25 cellular contexts compared by ENCODE assay signal in genomic region chr15:28952666-28953491, GRCh38.
DNase-seq lines count a peak whose midpoint lies in the region; ATAC-seq and TF ChIP-seq lines count a peak whose summit lies in the region.
"Had no signal": no experiment of that assay in that cellular context is flagged by ENCODE, and none has a peak within 500 bp of the region (broad histone marks: within the 10 kb centered on the region; RNA-seq: fewer than 3 reads in every experiment).

No MANE protein-coding gene starts in this region.

- DNase-seq in CD4-positive, alpha-beta T cell = no peak
- DNase-seq in T-helper 17 cell (no peak), colonic mucosa (no peak), NOMO-1 treated with DMSO at 0.1 percent for 48 hours (lab: John Stamatoyannopoulos, UW; ENCODE audit: unreplicated experiment) (no peak), T-helper 2 cell (no peak)
- no peak for DNase-seq in naive thymus-derived CD4-positive, alpha-beta T cell
- DNase-seq: activated CD4-positive, alpha-beta T cell treated with anti-CD3 and anti-CD28 coated beads, Interleukin-2, amount 50 U/mL, for 1 hour; activated effector memory CD4-positive, alpha-beta T cell treated with anti-CD3 and anti-CD28 coated beads, Interleukin-2, amount 50 U/mL, for 16 hours; dermis blood vessel endothelial cell; HFFc6; Kasumi-1; left colon; NCI-H1092; psoas muscle; SHP77 treated with DMSO at 0.1 percent for 48 hours; stimulated activated CD4-positive, alpha-beta T cell treated with anti-CD3 and anti-CD28 coated beads, Interleukin-2, amount 100 ng/mL, for 24 hours; testis had no signal

- H3K36me3 Mint-ChIP-seq in CD4-positive, alpha-beta T cell (ENCODE audit: low read depth) = peaks cover 20% of the 10 kb centered on the region
- H3K36me3 Mint-ChIP-seq in T-helper 17 cell (ENCODE audit: low read depth) = no peaks in the 10 kb centered on the region
- H3K36me3 Mint-ChIP-seq in naive thymus-derived CD4-positive, alpha-beta T cell = peaks cover 0 to 13% (median 0%) of the 10 kb centered on the region in 5 donors
- H3K36me3 Mint-ChIP-seq: mesothelial cell of epicardium; stimulated activated effector memory CD8-positive, alpha-beta T cell treated with anti-CD3 and anti-CD28 coated beads, Interleukin-12 subunit alpha, Interleukin-12 subunit beta, amount 100 ng/mL, for 72 hours had no signal

- peak overlapping the region; percentile 83 for H3K27ac Mint-ChIP-seq in CD4-positive, alpha-beta T cell
- H3K27ac Mint-ChIP-seq in T-helper 17 cell = peak overlapping the region; percentile 59
- H3K27ac Mint-ChIP-seq in naive thymus-derived CD4-positive, alpha-beta T cell = peak overlapping the region in 8 of 9 donors; percentile 46 to 89 (median 84)
- H3K27ac Mint-ChIP-seq: HFFc6; mesothelial cell of epicardium; stimulated activated effector memory CD8-positive, alpha-beta T cell treated with anti-CD3 and anti-CD28 coated beads, Interleukin-12 subunit alpha, Interleukin-12 subunit beta, amount 100 ng/mL, for 72 hours had no signal

- H3K4me1 ChIP-seq in naive thymus-derived CD4-positive, alpha-beta T cell (ENCODE audit: control insufficient read depth in 2 of 2, insufficient read depth in 2 of 2, low read length in 2 of 2) = peaks cover 30 to 61% of the 10 kb centered on the region in 2 donors
- H3K4me1 ChIP-seq in colonic mucosa = no peaks in the 10 kb centered on the region
- H3K4me1 ChIP-seq: breast epithelium, psoas muscle, testis had no signal

- H3K27ac ChIP-seq in CD4-positive, alpha-beta T cell (ENCODE audit: low read depth, low read length) = no peak overlapping the region
- H3K27ac ChIP-seq in KOPT-K1 (ENCODE audit: low read depth, low read length, poor library complexity, severe bottlenecking) (peak overlapping the region; percentile 94), colonic mucosa (no peak overlapping the region)
- H3K27ac ChIP-seq in naive thymus-derived CD4-positive, alpha-beta T cell (ENCODE audit: low read depth, low read length) = no peak overlapping the region
- H3K27ac ChIP-seq: breast epithelium, C4-2B, psoas muscle, skin epidermis, testis, VCaP had no signal

- H3K4me3 Mint-ChIP-seq in CD4-positive, alpha-beta T cell = peak overlapping the region; percentile 25
- no peak overlapping the region for H3K4me3 Mint-ChIP-seq in T-helper 17 cell
- H3K4me3 Mint-ChIP-seq in naive thymus-derived CD4-positive, alpha-beta T cell = peak overlapping the region in 5 of 10 donors; percentile 49 to 84 (median 73)
- H3K4me3 Mint-ChIP-seq: HFFc6; mesothelial cell of epicardium; stimulated activated effector memory CD8-positive, alpha-beta T cell treated with anti-CD3 and anti-CD28 coated beads, Interleukin-12 subunit alpha, Interleukin-12 subunit beta, amount 100 ng/mL, for 72 hours had no signal

- H3K9me3 ChIP-seq in CD4-positive, alpha-beta T cell (ENCODE audit: control insufficient read depth, low read length) = no peaks in the 10 kb centered on the region
- H3K9me3 ChIP-seq in KOPT-K1 (ENCODE audit: insufficient read depth, low read length, poor library complexity, severe bottlenecking) (no peaks in the 10 kb centered on the region), T-helper 17 cell (ENCODE audit: control insufficient read depth, low read length, poor library complexity, severe bottlenecking) (no peaks in the 10 kb centered on the region), colonic mucosa (no peaks in the 10 kb centered on the region)
- H3K9me3 ChIP-seq in naive thymus-derived CD4-positive, alpha-beta T cell (ENCODE audit: control insufficient read depth in 2 of 3, low read length in 3 of 3) = no peaks in the 10 kb centered on the region
- H3K9me3 ChIP-seq: breast epithelium, psoas muscle, testis had no signal

- peaks cover 80% of the 10 kb centered on the region for H3K4me1 Mint-ChIP-seq in CD4-positive, alpha-beta T cell (ENCODE audit: low read depth)
- H3K4me1 Mint-ChIP-seq in T-helper 17 cell = peaks cover 51% of the 10 kb centered on the region
- H3K4me1 Mint-ChIP-seq in naive thymus-derived CD4-positive, alpha-beta T cell = peaks cover 23 to 90% (median 81%) of the 10 kb centered on the region in 7 donors

- POLR2A ChIA-PET in CD4-positive, alpha-beta T cell (lab: Charles Lee) = interaction anchor here (1.3 kb wide), 2 partner anchors 16 to 19 kb away, joined by 3 to 4 read pairs; no protein-coding TSS in a partner anchor
- POLR2A ChIA-PET in naive thymus-derived CD4-positive, alpha-beta T cell (lab: Charles Lee) = no interaction called here

- intact Hi-C loops in CD4-positive, alpha-beta T cell (cut with DNase I, micrococcal nuclease) = no loop called here
- intact Hi-C loops in naive thymus-derived CD4-positive, alpha-beta T cell (cut with micrococcal nuclease) = no loop called here
- intact Hi-C loops in colonic mucosa (cut with DNase I) = no loop called here

- H3K4me3 ChIP-seq in naive thymus-derived CD4-positive, alpha-beta T cell (ENCODE audit: low read length) = no peak overlapping the region
- H3K4me3 ChIP-seq in colonic mucosa = no peak overlapping the region
- H3K4me3 ChIP-seq: breast epithelium, psoas muscle, skin epidermis, testis had no signal

- H3K36me3 ChIP-seq in KOPT-K1 (ENCODE audit: insufficient read depth, low read length) (no peaks in the 10 kb centered on the region), colonic mucosa (no peaks in the 10 kb centered on the region)
- H3K36me3 ChIP-seq in naive thymus-derived CD4-positive, alpha-beta T cell (ENCODE audit: control insufficient read depth in 2 of 3, insufficient read depth in 3 of 3, low read length in 3 of 3) = no peaks in the 10 kb centered on the region
- H3K36me3 ChIP-seq: breast epithelium had no signal

- ATAC-seq in CD4-positive, alpha-beta T cell (ENCODE audit: poor library complexity) = no peak
- ATAC-seq in T-helper 17 cell (no peak), GM19328 (IDR thresholded peaks at IDR 0.05; ENCODE audit: unreplicated experiment) (no peak)
- ATAC-seq in naive thymus-derived CD4-positive, alpha-beta T cell = no peak
- ATAC-seq: left colon; psoas muscle; stimulated activated effector memory CD8-positive, alpha-beta T cell treated with anti-CD3 and anti-CD28 coated beads, Interleukin-12 subunit alpha, Interleukin-12 subunit beta, amount 100 ng/mL, for 72 hours had no signal

- no peaks in the 10 kb centered on the region for H3K9me3 Mint-ChIP-seq in CD4-positive, alpha-beta T cell
- no peaks in the 10 kb centered on the region for H3K9me3 Mint-ChIP-seq in naive thymus-derived CD4-positive, alpha-beta T cell
- H3K9me3 Mint-ChIP-seq: mesothelial cell of epicardium; stimulated activated effector memory CD8-positive, alpha-beta T cell treated with anti-CD3 and anti-CD28 coated beads, Interleukin-12 subunit alpha, Interleukin-12 subunit beta, amount 100 ng/mL, for 72 hours had no signal

- CTCF ChIA-PET in CD4-positive, alpha-beta T cell (lab: Charles Lee) = no interaction called here
- CTCF ChIA-PET in naive thymus-derived CD4-positive, alpha-beta T cell (lab: Charles Lee) = no interaction called here

- no peaks in the 10 kb centered on the region for H3K27me3 ChIP-seq in CD4-positive, alpha-beta T cell (ENCODE audit: control insufficient read depth, insufficient read depth, low read length)
- no peaks in the 10 kb centered on the region for H3K27me3 ChIP-seq in naive thymus-derived CD4-positive, alpha-beta T cell (ENCODE audit: control insufficient read depth in 2 of 2, insufficient read depth in 2 of 2, low read length in 2 of 2)
- H3K27me3 ChIP-seq in colonic mucosa = no peaks in the 10 kb centered on the region
- H3K27me3 ChIP-seq: breast epithelium, testis had no signal

- no peaks in the 10 kb centered on the region for H3K27me3 Mint-ChIP-seq in CD4-positive, alpha-beta T cell
- H3K27me3 Mint-ChIP-seq in T-helper 17 cell = no peaks in the 10 kb centered on the region
- H3K27me3 Mint-ChIP-seq in naive thymus-derived CD4-positive, alpha-beta T cell = peaks cover 0 to 6% (median 0%) of the 10 kb centered on the region in 5 donors

- no peak overlapping the region for H3K9ac ChIP-seq in colonic mucosa (ENCODE audit: low read depth in 2 of 2, low read length in 2 of 2)

- TF ChIP-seq CTCF in CD4-positive, alpha-beta T cell (IDR thresholded peaks at IDR 0.05) = no peak
- no peak for TF ChIP-seq CTCF in colonic mucosa (IDR thresholded peaks at IDR 0.05)
